20 cellular contexts compared by ENCODE assay signal in the genomic region with DNA sequence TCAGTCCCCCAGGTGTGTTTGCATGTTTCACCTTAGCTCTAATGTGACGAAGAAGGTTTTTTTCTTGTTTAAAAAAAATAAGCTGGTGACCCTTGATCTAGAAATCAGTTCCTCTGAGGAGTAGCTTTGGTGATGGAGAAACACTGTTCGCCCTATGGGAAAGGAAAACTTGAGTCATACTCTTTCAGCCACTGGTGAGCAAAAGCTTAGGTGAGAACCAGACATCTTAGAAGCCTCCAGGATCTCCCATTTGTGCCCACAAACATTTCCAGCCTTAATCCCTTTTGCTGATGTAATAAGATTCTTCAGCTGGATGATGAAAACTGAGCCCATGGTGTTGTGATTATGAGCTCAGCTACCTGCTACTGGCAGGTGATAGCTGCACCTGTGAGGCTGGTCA. TPM values are rescaled to one million over a fixed set of nuclear protein-coding genes. Genes with fewer than 3 reads are reported as not detected.
DNase-seq lines count a peak whose midpoint lies in the region; ATAC-seq and TF ChIP-seq lines count a peak whose summit lies in the region.
"Had no signal": no experiment of that assay in that cellular context is flagged by ENCODE, and none has a peak within 500 bp of the region (broad histone marks: within the 10 kb centered on the region; RNA-seq: fewer than 3 reads in every experiment).

No MANE protein-coding gene starts in this region.

- no peaks in the 10 kb centered on the region for H3K36me3 ChIP-seq in smooth muscle cell (ENCODE audit: low read depth)

- H3K4me2 ChIP-seq in smooth muscle cell, result no peak overlapping the region

- no peaks in the 10 kb centered on the region for H3K79me2 ChIP-seq in smooth muscle cell (ENCODE audit: low read depth)

- H3K27ac ChIP-seq in smooth muscle cell (ENCODE audit: low read depth) (peak overlapping the region; percentile 52), coronary artery (no peak overlapping the region)
- H3K27ac ChIP-seq: VCaP had no signal

- no peaks in the 10 kb centered on the region for H3F3A ChIP-seq in smooth muscle cell (ENCODE audit: low read depth)

- TF ChIP-seq CTCF in cardiac fibroblast (IDR thresholded peaks at IDR 0.05; ENCODE audit: low read depth, low read length) (no peak), smooth muscle cell (IDR thresholded peaks at IDR 0.05; ENCODE audit: borderline replicate concordance, insufficient read depth, poor library complexity, severe bottlenecking) (no peak), coronary artery (IDR thresholded peaks at IDR 0.05) (no peak)

- H3K9me3 Mint-ChIP-seq in activated CD4-positive, alpha-beta T cell treated with anti-CD3 and anti-CD28 coated beads, Interleukin-2, amount 10 ng/mL, durations not matched to agents 24 days and 14 days, result peaks cover 5% of the 10 kb centered on the region

- H3K4me3 ChIP-seq in cardiac fibroblast (replicated peaks in 1 of 2; ENCODE audit: low read depth in 2 of 2, low read length in 2 of 2) (no peak overlapping the region), smooth muscle cell (no peak overlapping the region), coronary artery (no peak overlapping the region)

- H3K27me3 ChIP-seq in smooth muscle cell (ENCODE audit: low read depth), result no peaks in the 10 kb centered on the region

- H3K27ac Mint-ChIP-seq in activated CD4-positive, alpha-beta T cell treated with anti-CD3 and anti-CD28 coated beads, Interleukin-2, amount 10 ng/mL, durations not matched to agents 24 days and 14 days, result peak overlapping the region; percentile 70
- H3K27ac Mint-ChIP-seq: CD4-positive, alpha-beta memory T cell had no signal

- no peaks in the 10 kb centered on the region for H4K20me1 ChIP-seq in smooth muscle cell (ENCODE audit: low read depth)

- peaks cover 61% of the 10 kb centered on the region for H3K36me3 Mint-ChIP-seq in activated CD4-positive, alpha-beta T cell treated with anti-CD3 and anti-CD28 coated beads, Interleukin-2, amount 10 ng/mL, durations not matched to agents 24 days and 14 days (ENCODE audit: low read depth)
- H3K36me3 Mint-ChIP-seq: CD4-positive, alpha-beta memory T cell had no signal

- H3K4me3 Mint-ChIP-seq in activated CD4-positive, alpha-beta T cell treated with anti-CD3 and anti-CD28 coated beads, Interleukin-2, amount 10 ng/mL, durations not matched to agents 24 days and 14 days, result no peak overlapping the region
- H3K4me3 Mint-ChIP-seq: CD4-positive, alpha-beta memory T cell; neural crest cell had no signal

- no peaks in the 10 kb centered on the region for H3K27me3 Mint-ChIP-seq in activated CD4-positive, alpha-beta T cell treated with anti-CD3 and anti-CD28 coated beads, Interleukin-2, amount 10 ng/mL, durations not matched to agents 24 days and 14 days

- no peak for DNase-seq in activated CD4-positive, alpha-beta T cell treated with anti-CD3 and anti-CD28 coated beads, Interleukin-2, amount 10 ng/mL, durations not matched to agents 24 days and 14 days
- DNase-seq in activated CD4-positive, alpha-beta T cell treated with anti-CD3 and anti-CD28 coated beads for 4 hours, result no peak
- peak; percentile 55 for DNase-seq in NCI-H2107 treated with DMSO at 0.1 percent for 48 hours (lab: John Stamatoyannopoulos, UW; ENCODE audit: unreplicated experiment)
- DNase-seq in cardiac fibroblast (ENCODE audit: low read depth in 2 of 2), result peak; percentile 9 to 18
- no peak for DNase-seq in smooth muscle cell (lab: John Stamatoyannopoulos, UW; ENCODE audit: unreplicated experiment)
- no peak for DNase-seq in coronary artery (ENCODE audit: low spot score)
- DNase-seq in stimulated activated CD4-positive, alpha-beta T cell treated with anti-CD3 and anti-CD28 coated beads, Interleukin-12 subunit alpha, Interleukin-12 subunit beta, amount 100 ng/mL, for 4 hours, result no peak
- DNase-seq: ACHN; activated gamma-delta T cell; CD4-positive, alpha-beta memory T cell; dermis blood vessel endothelial cell; NCI-H187; NCI-H774; retina had no signal

- no peaks in the 10 kb centered on the region for H3K4me1 ChIP-seq in smooth muscle cell (ENCODE audit: low read depth)

- H3K9me3 ChIP-seq in smooth muscle cell (replicated peaks; ENCODE audit: low read depth), result no peaks in the 10 kb centered on the region

- H2AFZ ChIP-seq in smooth muscle cell (ENCODE audit: low read depth), result no peak overlapping the region

- H3K4me1 Mint-ChIP-seq in activated CD4-positive, alpha-beta T cell treated with anti-CD3 and anti-CD28 coated beads, Interleukin-2, amount 10 ng/mL, durations not matched to agents 24 days and 14 days, result peaks cover 26% of the 10 kb centered on the region
- H3K4me1 Mint-ChIP-seq: CD4-positive, alpha-beta memory T cell had no signal

- no peak overlapping the region for H3K9ac ChIP-seq in smooth muscle cell (ENCODE audit: low read depth)

- 46% methylated on average over 2 of the region's 2 CpGs for WGBS in smooth muscle cell (ENCODE audit: low lambda C conversion rate)

- no peak for ATAC-seq in GM21786 (IDR thresholded peaks at IDR 0.05; ENCODE audit: unreplicated experiment)

- intact Hi-C loops in activated CD4-positive, alpha-beta T cell treated with anti-CD3 and anti-CD28 coated beads, Interleukin-2, amount 10 ng/mL, durations not matched to agents 24 days and 14 days (cut with micrococcal nuclease), result no loop called here

RNA-seq across cellular contexts. Expression of a gene that starts 37.8 kb away (rescaled TPM):
- total RNA-seq in activated CD4-positive, alpha-beta T cell treated with anti-CD3 and anti-CD28 coated beads, Interleukin-2, amount 10 ng/mL, durations not matched to agents 24 days and 14 days, result 75.4 and 76.0 TPM in 2 replicates
- total RNA-seq in smooth muscle cell, result 0.31 and 1.6 TPM in 2 replicates
- polyA plus RNA-seq in smooth muscle cell, result 0.21 TPM in 1 of 2 replicates, not detected in the other
- total RNA-seq: RPMI7951 had no signal

RNA-seq across cellular contexts. Expression of a gene that starts 45.7 kb away (rescaled TPM):
- 2.7 and 3.1 TPM in 2 replicates for total RNA-seq in activated CD4-positive, alpha-beta T cell treated with anti-CD3 and anti-CD28 coated beads, Interleukin-2, amount 10 ng/mL, durations not matched to agents 24 days and 14 days
- 0.22 TPM in 1 of 2 replicates, not detected in the other for total RNA-seq in smooth muscle cell
- polyA plus RNA-seq in smooth muscle cell, result not detected in 2 replicates
- total RNA-seq: CD4-positive, alpha-beta memory T cell; dermis blood vessel endothelial cell; HT-29; RPMI7951 had no signal
- polyA plus RNA-seq: keratinocyte had no signal

Comparison
In these comparisons a context has a peak if more than half of its experiments do, and no peak if none do; other contexts are left out.
1. DNase-seq: peak in NCI-H2107 treated with DMSO at 0.1 percent for 48 hours (single experiment) and cardiac fibroblast (2 of 2); none in activated CD4-positive, alpha-beta T cell treated with anti-CD3 and anti-CD28 coated beads, Interleukin-2, amount 10 ng/mL, durations not matched to agents 24 days and 14 days (single experiment), activated CD4-positive, alpha-beta T cell treated with anti-CD3 and anti-CD28 coated beads for 4 hours (0 of 2), smooth muscle cell (single experiment), coronary artery (single experiment) and stimulated activated CD4-positive, alpha-beta T cell treated with anti-CD3 and anti-CD28 coated beads, Interleukin-12 subunit alpha, Interleukin-12 subunit beta, amount 100 ng/mL, for 4 hours (single experiment).
2. RNA of a gene that starts 37.8 kb away (total RNA-seq): 75.4 to 76.0 TPM in activated CD4-positive, alpha-beta T cell treated with anti-CD3 and anti-CD28 coated beads, Interleukin-2, amount 10 ng/mL, durations not matched to agents 24 days and 14 days; 0.31 to 1.6 TPM in smooth muscle cell; every median in the first group is over 10 times any median in the second.